ENCODE assay signal across 1 cellular context in the genomic region with DNA sequence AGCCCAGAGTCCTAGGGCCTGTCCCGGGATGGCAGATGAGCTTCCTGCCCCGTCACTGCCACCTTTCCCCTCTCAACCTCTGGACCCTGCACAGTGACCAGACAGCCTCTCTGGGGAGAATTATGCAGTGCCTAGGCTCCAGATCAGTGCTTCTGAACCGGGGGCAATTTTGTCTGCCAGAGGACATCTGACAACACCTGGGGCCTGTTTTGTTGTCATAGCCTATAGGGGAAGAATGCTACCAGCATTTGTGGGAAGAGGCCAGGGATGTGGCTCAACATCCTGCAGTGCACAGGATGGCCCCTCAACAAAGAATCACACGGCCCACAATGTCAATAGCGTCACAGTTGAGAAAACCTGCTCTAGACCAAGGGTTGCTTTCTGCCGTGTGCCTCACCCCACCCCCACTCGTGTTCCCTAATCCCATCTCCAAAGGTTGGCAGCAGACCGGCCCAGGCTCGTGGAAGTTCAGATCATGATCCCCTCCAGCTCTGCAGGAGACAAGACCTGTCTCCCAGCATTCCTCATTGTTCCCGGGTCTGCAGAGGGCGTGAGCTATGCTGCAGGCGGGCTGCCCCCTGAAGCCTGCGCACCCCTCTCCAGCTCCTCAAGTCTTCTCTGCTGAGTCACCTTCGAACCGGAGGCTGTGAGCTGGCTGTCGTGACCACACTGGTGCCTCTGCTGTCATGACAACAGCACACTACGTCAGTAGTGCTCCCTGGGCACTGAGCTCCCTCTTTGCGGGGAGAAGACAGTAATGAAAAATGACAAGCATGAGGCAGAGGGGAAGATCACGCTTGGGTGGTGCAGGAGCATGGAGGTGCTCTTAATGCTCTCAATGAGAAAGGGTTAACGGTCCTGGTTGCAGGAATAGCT.
TF ChIP-seq lines count a peak whose summit lies in the region.

No MANE protein-coding gene starts in this region.

TF ChIP-seq in HepG2, 621 proteins besides CTCF, POLR2A, EP300 and RAD21 (continued from another document and continues in another):
- TF ChIP-seq BRD4 (CRISPR knock-in tag; IDR thresholded peaks at IDR 0.05), result peak; percentile 21; the same call in 1 of the 2 replicates
- peak; percentile 39 for TF ChIP-seq PHF5A (CRISPR knock-in tag; IDR thresholded peaks at IDR 0.05; ENCODE audit: low read depth, unreplicated experiment)
- TF ChIP-seq U2AF2 (IDR thresholded peaks at IDR 0.05; ENCODE audit: low read depth, low read length), result no peak
- TF ChIP-seq ZNF792 (CRISPR knock-in tag; IDR thresholded peaks at IDR 0.05), result peak; percentile 5; the same call in 1 of the 2 replicates
- TF ChIP-seq CEBPG (CRISPR knock-in tag; IDR thresholded peaks at IDR 0.05), result peak; percentile 40
- TF ChIP-seq, protein P1, sequence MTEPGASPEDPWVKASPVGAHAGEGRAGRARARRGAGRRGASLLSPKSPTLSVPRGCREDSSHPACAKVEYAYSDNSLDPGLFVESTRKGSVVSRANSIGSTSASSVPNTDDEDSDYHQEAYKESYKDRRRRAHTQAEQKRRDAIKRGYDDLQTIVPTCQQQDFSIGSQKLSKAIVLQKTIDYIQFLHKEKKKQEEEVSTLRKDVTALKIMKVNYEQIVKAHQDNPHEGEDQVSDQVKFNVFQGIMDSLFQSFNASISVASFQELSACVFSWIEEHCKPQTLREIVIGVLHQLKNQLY (CRISPR knock-in tag; IDR thresholded peaks at IDR 0.05), result peak; percentile 40; the same call in 1 of the 2 replicates
- TF ChIP-seq GTF2F1 (IDR thresholded peaks at IDR 0.05; ENCODE audit: low read length), result no peak
- no peak for TF ChIP-seq GABPA (IDR thresholded peaks at IDR 0.05; ENCODE audit: low read depth, low read length)
- 0 out of 2 replicates have a peak, but pooled peaks have one; percentile 5 for TF ChIP-seq GABPA (CRISPR knock-in tag; IDR thresholded peaks at IDR 0.05; ENCODE audit: low read depth)
- 0 out of 2 replicates have a peak, but pooled peaks have one; percentile 42 for TF ChIP-seq MBD4 (IDR thresholded peaks at IDR 0.05; ENCODE audit: borderline replicate concordance, low read length)
- no peak for TF ChIP-seq YY1 (IDR thresholded peaks at IDR 0.05; ENCODE audit: insufficient read depth, insufficient replicate concordance, low read depth, low read length)
- TF ChIP-seq, protein P2, sequence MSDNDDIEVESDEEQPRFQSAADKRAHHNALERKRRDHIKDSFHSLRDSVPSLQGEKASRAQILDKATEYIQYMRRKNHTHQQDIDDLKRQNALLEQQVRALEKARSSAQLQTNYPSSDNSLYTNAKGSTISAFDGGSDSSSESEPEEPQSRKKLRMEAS (IDR thresholded peaks at IDR 0.05), result peak; percentile 74
- no peak for TF ChIP-seq MIXL1 (CRISPR knock-in tag; IDR thresholded peaks at IDR 0.05)
- TF ChIP-seq, protein P3, sequence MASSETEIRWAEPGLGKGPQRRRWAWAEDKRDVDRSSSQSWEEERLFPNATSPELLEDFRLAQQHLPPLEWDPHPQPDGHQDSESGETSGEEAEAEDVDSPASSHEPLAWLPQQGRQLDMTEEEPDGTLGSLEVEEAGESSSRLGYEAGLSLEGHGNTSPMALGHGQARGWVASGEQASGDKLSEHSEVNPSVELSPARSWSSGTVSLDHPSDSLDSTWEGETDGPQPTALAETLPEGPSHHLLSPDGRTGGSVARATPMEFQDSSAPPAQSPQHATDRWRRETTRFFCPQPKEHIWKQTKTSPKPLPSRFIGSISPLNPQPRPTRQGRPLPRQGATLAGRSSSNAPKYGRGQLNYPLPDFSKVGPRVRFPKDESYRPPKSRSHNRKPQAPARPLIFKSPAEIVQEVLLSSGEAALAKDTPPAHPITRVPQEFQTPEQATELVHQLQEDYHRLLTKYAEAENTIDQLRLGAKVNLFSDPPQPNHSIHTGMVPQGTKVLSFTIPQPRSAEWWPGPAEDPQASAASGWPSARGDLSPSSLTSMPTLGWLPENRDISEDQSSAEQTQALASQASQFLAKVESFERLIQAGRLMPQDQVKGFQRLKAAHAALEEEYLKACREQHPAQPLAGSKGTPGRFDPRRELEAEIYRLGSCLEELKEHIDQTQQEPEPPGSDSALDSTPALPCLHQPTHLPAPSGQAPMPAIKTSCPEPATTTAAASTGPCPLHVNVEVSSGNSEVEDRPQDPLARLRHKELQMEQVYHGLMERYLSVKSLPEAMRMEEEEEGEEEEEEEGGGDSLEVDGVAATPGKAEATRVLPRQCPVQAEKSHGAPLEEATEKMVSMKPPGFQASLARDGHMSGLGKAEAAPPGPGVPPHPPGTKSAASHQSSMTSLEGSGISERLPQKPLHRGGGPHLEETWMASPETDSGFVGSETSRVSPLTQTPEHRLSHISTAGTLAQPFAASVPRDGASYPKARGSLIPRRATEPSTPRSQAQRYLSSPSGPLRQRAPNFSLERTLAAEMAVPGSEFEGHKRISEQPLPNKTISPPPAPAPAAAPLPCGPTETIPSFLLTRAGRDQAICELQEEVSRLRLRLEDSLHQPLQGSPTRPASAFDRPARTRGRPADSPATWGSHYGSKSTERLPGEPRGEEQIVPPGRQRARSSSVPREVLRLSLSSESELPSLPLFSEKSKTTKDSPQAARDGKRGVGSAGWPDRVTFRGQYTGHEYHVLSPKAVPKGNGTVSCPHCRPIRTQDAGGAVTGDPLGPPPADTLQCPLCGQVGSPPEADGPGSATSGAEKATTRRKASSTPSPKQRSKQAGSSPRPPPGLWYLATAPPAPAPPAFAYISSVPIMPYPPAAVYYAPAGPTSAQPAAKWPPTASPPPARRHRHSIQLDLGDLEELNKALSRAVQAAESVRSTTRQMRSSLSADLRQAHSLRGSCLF (CRISPR knock-in tag; IDR thresholded peaks at IDR 0.05; ENCODE audit: borderline replicate concordance), result no peak
- no peak; the same call in 1 of the 2 replicates for TF ChIP-seq ZNF879 (CRISPR knock-in tag; IDR thresholded peaks at IDR 0.05)
- TF ChIP-seq GPN1 (CRISPR knock-in tag; IDR thresholded peaks at IDR 0.05; ENCODE audit: borderline replicate concordance), result no peak
- no peak for TF ChIP-seq ZNF510 (CRISPR knock-in tag; IDR thresholded peaks at IDR 0.05; ENCODE audit: low read depth)
- no peak; the same call in 1 of the 2 replicates for TF ChIP-seq NFKBIZ (CRISPR knock-in tag; IDR thresholded peaks at IDR 0.05)
- TF ChIP-seq PHF8 (CRISPR knock-in tag; IDR thresholded peaks at IDR 0.05), result no peak
- TF ChIP-seq, protein P4, sequence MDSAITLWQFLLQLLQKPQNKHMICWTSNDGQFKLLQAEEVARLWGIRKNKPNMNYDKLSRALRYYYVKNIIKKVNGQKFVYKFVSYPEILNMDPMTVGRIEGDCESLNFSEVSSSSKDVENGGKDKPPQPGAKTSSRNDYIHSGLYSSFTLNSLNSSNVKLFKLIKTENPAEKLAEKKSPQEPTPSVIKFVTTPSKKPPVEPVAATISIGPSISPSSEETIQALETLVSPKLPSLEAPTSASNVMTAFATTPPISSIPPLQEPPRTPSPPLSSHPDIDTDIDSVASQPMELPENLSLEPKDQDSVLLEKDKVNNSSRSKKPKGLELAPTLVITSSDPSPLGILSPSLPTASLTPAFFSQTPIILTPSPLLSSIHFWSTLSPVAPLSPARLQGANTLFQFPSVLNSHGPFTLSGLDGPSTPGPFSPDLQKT (CRISPR knock-in tag; IDR thresholded peaks at IDR 0.05; ENCODE audit: borderline replicate concordance), result no peak
- peak; percentile 85 for TF ChIP-seq NCOR1 (IDR thresholded peaks at IDR 0.05; ENCODE audit: borderline replicate concordance, low read length)
- peak; percentile 79 for TF ChIP-seq ZNF354B (CRISPR knock-in tag; IDR thresholded peaks at IDR 0.05)
- no peak for TF ChIP-seq RBAK (CRISPR knock-in tag; IDR thresholded peaks at IDR 0.05)
- TF ChIP-seq MTA3 (CRISPR knock-in tag; IDR thresholded peaks at IDR 0.05), result no peak
- TF ChIP-seq ZNF746 (CRISPR knock-in tag; IDR thresholded peaks at IDR 0.05), result no peak
- TF ChIP-seq NCOA5 (CRISPR knock-in tag; IDR thresholded peaks at IDR 0.05), result no peak
- TF ChIP-seq GATA4 (IDR thresholded peaks at IDR 0.05; ENCODE audit: borderline replicate concordance, low read depth), result 0 out of 2 replicates have a peak, but pooled peaks have one; percentile 11
- TF ChIP-seq, protein P5, sequence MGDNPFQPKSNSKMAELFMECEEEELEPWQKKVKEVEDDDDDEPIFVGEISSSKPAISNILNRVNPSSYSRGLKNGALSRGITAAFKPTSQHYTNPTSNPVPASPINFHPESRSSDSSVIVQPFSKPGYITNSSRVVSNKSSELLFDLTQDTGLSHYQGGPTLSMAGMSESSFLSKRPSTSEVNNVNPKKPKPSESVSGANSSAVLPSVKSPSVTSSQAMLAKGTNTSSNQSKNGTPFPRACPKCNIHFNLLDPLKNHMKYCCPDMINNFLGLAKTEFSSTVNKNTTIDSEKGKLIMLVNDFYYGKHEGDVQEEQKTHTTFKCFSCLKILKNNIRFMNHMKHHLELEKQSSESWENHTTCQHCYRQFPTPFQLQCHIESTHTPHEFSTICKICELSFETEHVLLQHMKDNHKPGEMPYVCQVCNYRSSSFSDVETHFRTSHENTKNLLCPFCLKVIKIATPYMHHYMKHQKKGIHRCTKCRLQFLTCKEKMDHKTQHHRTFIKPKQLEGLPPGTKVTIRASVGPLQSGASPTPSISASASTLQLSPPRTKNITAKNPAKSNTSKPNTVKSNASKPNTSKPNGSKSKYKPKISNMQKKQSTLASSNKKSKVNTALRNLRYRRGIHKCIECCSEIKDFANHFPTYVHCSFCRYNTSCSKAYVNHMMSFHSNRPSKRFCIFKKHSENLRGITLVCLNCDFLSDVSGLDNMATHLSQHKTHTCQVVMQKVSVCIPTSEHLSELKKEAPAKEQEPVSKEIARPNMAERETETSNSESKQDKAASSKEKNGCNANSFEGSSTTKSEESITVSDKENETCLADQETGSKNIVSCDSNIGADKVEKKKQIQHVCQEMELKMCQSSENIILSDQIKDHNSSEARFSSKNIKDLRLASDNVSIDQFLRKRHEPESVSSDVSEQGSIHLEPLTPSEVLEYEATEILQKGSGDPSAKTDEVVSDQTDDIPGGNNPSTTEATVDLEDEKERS (CRISPR knock-in tag; IDR thresholded peaks at IDR 0.05), result peak; percentile 51; the same call in 1 of the 2 replicates
- TF ChIP-seq SUZ12 (IDR thresholded peaks at IDR 0.05; ENCODE audit: low read depth, low read length), result no peak
- TF ChIP-seq SP1 (IDR thresholded peaks at IDR 0.05), result no peak
- no peak for TF ChIP-seq SP1 (CRISPR knock-in tag; IDR thresholded peaks at IDR 0.05)
- no peak for TF ChIP-seq PCBP1 (IDR thresholded peaks at IDR 0.05; ENCODE audit: borderline replicate concordance, low read depth, low read length)
- no peak for TF ChIP-seq NR1H2 (CRISPR knock-in tag; IDR thresholded peaks at IDR 0.05; ENCODE audit: borderline replicate concordance, low read depth)
- no peak for TF ChIP-seq TEAD2 (CRISPR knock-in tag; IDR thresholded peaks at IDR 0.05)
- peak; percentile 21; the same call in 1 of the 2 replicates for TF ChIP-seq ZNF205 (CRISPR knock-in tag; IDR thresholded peaks at IDR 0.05)
- no peak; the same call in 1 of the 2 replicates for TF ChIP-seq GTF3A (CRISPR knock-in tag; conservative IDR thresholded peaks at IDR 0.05)
- TF ChIP-seq ZKSCAN5 (CRISPR knock-in tag; IDR thresholded peaks at IDR 0.05), result no peak
- peak; percentile 27; the same call in 1 of the 2 replicates for TF ChIP-seq ZNF709 (CRISPR knock-in tag; IDR thresholded peaks at IDR 0.05)
- no peak for TF ChIP-seq KAT2B (IDR thresholded peaks at IDR 0.05; ENCODE audit: borderline replicate concordance, low read depth, low read length)
- no peak for TF ChIP-seq HDAC6 (IDR thresholded peaks at IDR 0.05; ENCODE audit: low read depth, low read length)
- no peak for TF ChIP-seq ZSCAN25 (CRISPR knock-in tag; IDR thresholded peaks at IDR 0.05)
- peak; percentile 46 for TF ChIP-seq XRCC5 (optimal IDR thresholded peaks at IDR 0.05; ENCODE audit: low read length)
- TF ChIP-seq IKZF1 (IDR thresholded peaks at IDR 0.05), result no peak
- peak; percentile 21 for TF ChIP-seq MED8 (CRISPR knock-in tag; IDR thresholded peaks at IDR 0.05; ENCODE audit: insufficient replicate concordance)
- peak; percentile 57 for TF ChIP-seq TAF1 (CRISPR knock-in tag; IDR thresholded peaks at IDR 0.05)
- TF ChIP-seq ZNF17 (CRISPR knock-in tag; IDR thresholded peaks at IDR 0.05), result 0 out of 2 replicates have a peak, but pooled peaks have one; percentile 46
- no peak for TF ChIP-seq EHMT2 (IDR thresholded peaks at IDR 0.05; ENCODE audit: borderline replicate concordance, low read depth, low read length)
- TF ChIP-seq, protein P6, sequence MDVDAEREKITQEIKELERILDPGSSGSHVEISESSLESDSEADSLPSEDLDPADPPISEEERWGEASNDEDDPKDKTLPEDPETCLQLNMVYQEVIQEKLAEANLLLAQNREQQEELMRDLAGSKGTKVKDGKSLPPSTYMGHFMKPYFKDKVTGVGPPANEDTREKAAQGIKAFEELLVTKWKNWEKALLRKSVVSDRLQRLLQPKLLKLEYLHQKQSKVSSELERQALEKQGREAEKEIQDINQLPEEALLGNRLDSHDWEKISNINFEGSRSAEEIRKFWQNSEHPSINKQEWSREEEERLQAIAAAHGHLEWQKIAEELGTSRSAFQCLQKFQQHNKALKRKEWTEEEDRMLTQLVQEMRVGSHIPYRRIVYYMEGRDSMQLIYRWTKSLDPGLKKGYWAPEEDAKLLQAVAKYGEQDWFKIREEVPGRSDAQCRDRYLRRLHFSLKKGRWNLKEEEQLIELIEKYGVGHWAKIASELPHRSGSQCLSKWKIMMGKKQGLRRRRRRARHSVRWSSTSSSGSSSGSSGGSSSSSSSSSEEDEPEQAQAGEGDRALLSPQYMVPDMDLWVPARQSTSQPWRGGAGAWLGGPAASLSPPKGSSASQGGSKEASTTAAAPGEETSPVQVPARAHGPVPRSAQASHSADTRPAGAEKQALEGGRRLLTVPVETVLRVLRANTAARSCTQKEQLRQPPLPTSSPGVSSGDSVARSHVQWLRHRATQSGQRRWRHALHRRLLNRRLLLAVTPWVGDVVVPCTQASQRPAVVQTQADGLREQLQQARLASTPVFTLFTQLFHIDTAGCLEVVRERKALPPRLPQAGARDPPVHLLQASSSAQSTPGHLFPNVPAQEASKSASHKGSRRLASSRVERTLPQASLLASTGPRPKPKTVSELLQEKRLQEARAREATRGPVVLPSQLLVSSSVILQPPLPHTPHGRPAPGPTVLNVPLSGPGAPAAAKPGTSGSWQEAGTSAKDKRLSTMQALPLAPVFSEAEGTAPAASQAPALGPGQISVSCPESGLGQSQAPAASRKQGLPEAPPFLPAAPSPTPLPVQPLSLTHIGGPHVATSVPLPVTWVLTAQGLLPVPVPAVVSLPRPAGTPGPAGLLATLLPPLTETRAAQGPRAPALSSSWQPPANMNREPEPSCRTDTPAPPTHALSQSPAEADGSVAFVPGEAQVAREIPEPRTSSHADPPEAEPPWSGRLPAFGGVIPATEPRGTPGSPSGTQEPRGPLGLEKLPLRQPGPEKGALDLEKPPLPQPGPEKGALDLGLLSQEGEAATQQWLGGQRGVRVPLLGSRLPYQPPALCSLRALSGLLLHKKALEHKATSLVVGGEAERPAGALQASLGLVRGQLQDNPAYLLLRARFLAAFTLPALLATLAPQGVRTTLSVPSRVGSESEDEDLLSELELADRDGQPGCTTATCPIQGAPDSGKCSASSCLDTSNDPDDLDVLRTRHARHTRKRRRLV (CRISPR knock-in tag; IDR thresholded peaks at IDR 0.05), result no peak
